29 cellular contexts compared by ENCODE assay signal in the genomic region with DNA sequence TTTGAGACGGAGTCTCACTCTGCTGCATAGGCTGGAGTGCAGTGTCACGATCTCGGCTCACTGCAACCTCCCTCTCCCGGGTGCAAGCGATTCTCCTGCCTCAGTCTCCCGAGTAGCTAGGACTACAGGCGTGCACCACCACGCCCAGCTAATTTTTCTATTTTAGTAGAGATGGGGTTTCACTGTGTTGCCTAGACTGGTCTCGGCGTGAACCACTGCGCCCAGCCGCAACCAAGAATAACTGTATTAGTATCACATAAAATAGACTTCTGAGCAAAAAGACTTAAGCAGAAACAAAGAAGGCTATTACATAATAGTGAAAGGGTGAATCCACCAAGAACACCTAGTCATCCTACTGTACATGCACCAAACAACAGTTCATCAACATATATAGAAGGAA.
"Had no signal": no experiment of that assay in that cellular context is flagged by ENCODE, and none has a peak within 500 bp of the region (broad histone marks: within the 10 kb centered on the region; RNA-seq: fewer than 3 reads in every experiment).

No MANE protein-coding gene starts in this region.

- H3K27ac Mint-ChIP-seq: activated CD4-positive, alpha-beta memory T cell treated with anti-CD3 and anti-CD28 coated beads, Interleukin-2, amount 10 ng/mL, durations not matched to agents 7 days and 5 days; activated CD4-positive, alpha-beta T cell treated with anti-CD3 and anti-CD28 coated beads, Interleukin-2, amount 10 ng/mL, durations not matched to agents 7 days and 5 days; activated naive CD4-positive, alpha-beta T cell treated with anti-CD3 and anti-CD28 coated beads, Interleukin-2, amount 10 ng/mL, durations not matched to agents 7 days and 5 days; activated naive CD4-positive, alpha-beta T cell treated with anti-CD3 and anti-CD28 coated beads, Interleukin-2, amount 50 U/mL, for 72 hours; activated T-cell treated with anti-CD3 and anti-CD28 coated beads, Interleukin-2, amount 50 U/mL, for 24 hours; activated T-cell treated with anti-CD3 and anti-CD28 coated beads, Interleukin-2, amount 50 U/mL, for 72 hours; dendritic cell treated with granulocyte-macrophage colony-stimulating factor and Interleukin-4, amounts not matched to agents 40 ng/mL and 50 ng/mL, for 4 days; WTC11 had no signal

- H3K36me3 Mint-ChIP-seq: activated naive CD4-positive, alpha-beta T cell treated with anti-CD3 and anti-CD28 coated beads, Interleukin-2, amount 10 ng/mL, durations not matched to agents 7 days and 5 days; activated naive CD4-positive, alpha-beta T cell treated with anti-CD3 and anti-CD28 coated beads, Interleukin-2, amount 50 U/mL, for 72 hours; activated naive CD8-positive, alpha-beta T cell treated with anti-CD3 and anti-CD28 coated beads, Interleukin-2, amount 10 ng/mL, durations not matched to agents 7 days and 5 days; WTC11 had no signal

- H3K9me3 ChIP-seq: ascending aorta had no signal

- DNase-seq: activated CD4-positive, alpha-beta memory T cell treated with anti-CD3 and anti-CD28 coated beads, Interleukin-2, amount 10 ng/mL, durations not matched to agents 7 days and 5 days; activated CD4-positive, alpha-beta T cell treated with anti-CD3 and anti-CD28 coated beads for 1 hour; activated CD4-positive, alpha-beta T cell treated with anti-CD3 and anti-CD28 coated beads for 4 hours; activated CD4-positive, alpha-beta T cell treated with anti-CD3 and anti-CD28 coated beads, Interleukin-2, amount 10 ng/mL, durations not matched to agents 7 days and 5 days; activated CD4-positive, alpha-beta T cell treated with anti-CD3 and anti-CD28 coated beads, Interleukin-2, amount 50 U/mL, for 4 hours; activated CD8-positive, alpha-beta memory T cell treated with anti-CD3 and anti-CD28 coated beads, Interleukin-2, amount 50 U/mL, for 48 hours; activated gamma-delta T cell; activated naive CD4-positive, alpha-beta T cell; activated naive CD4-positive, alpha-beta T cell treated with anti-CD3 and anti-CD28 coated beads, Interleukin-2, amount 10 ng/mL, durations not matched to agents 7 days and 5 days; activated naive CD8-positive, alpha-beta T cell treated with anti-CD3 and anti-CD28 coated beads, Interleukin-2, amount 10 ng/mL, durations not matched to agents 7 days and 5 days; activated T-cell treated with anti-CD3 and anti-CD28 coated beads for 4 hours; activated T-cell treated with anti-CD3 and anti-CD28 coated beads, Interleukin-2, amount 50 U/mL, for 24 hours; activated T-cell treated with anti-CD3 and anti-CD28 coated beads, Interleukin-2, amount 50 U/mL, for 72 hours; dorsolateral prefrontal cortex; effector CD4-positive, alpha-beta T cell; head of caudate nucleus; hippocampal formation; T-helper 2 cell had no signal

- H3K36me3 ChIP-seq: ascending aorta, brain microvascular endothelial cell had no signal

- H3K27ac ChIP-seq: ascending aorta, coronary artery, dorsolateral prefrontal cortex, VCaP had no signal

- H3K4me3 ChIP-seq: ascending aorta, coronary artery, dorsolateral prefrontal cortex had no signal

- ATAC-seq: activated naive CD4-positive, alpha-beta T cell treated with anti-CD3 and anti-CD28 coated beads, Interleukin-2, amount 50 U/mL, for 72 hours; activated T-cell treated with anti-CD3 and anti-CD28 coated beads, Interleukin-2, amount 50 U/mL, for 72 hours; WTC11 had no signal

- H3K27me3 Mint-ChIP-seq: activated naive CD4-positive, alpha-beta T cell treated with anti-CD3 and anti-CD28 coated beads, Interleukin-2, amount 10 ng/mL, durations not matched to agents 7 days and 5 days; dendritic cell treated with granulocyte-macrophage colony-stimulating factor and Interleukin-4, amounts not matched to agents 40 ng/mL and 50 ng/mL, for 4 days had no signal

- FAIRE-seq: bronchial epithelial cell, endometrium, frontal cortex had no signal

- H3K4me1 ChIP-seq: ascending aorta had no signal

- H3K4me3 Mint-ChIP-seq: activated CD4-positive, alpha-beta memory T cell treated with anti-CD3 and anti-CD28 coated beads, Interleukin-2, amount 10 ng/mL, durations not matched to agents 7 days and 5 days; activated CD4-positive, alpha-beta T cell treated with anti-CD3 and anti-CD28 coated beads, Interleukin-2, amount 10 ng/mL, durations not matched to agents 7 days and 5 days; activated naive CD4-positive, alpha-beta T cell treated with anti-CD3 and anti-CD28 coated beads, Interleukin-2, amount 10 ng/mL, durations not matched to agents 7 days and 5 days; activated naive CD8-positive, alpha-beta T cell treated with anti-CD3 and anti-CD28 coated beads, Interleukin-2, amount 10 ng/mL, durations not matched to agents 7 days and 5 days; activated T-cell treated with anti-CD3 and anti-CD28 coated beads, Interleukin-2, amount 50 U/mL, for 24 hours; activated T-cell treated with anti-CD3 and anti-CD28 coated beads, Interleukin-2, amount 50 U/mL, for 72 hours; central memory CD8-positive, alpha-beta T cell; dendritic cell treated with granulocyte-macrophage colony-stimulating factor and Interleukin-4, amounts not matched to agents 40 ng/mL and 50 ng/mL, for 4 days; WTC11 had no signal

- H3K9me3 Mint-ChIP-seq: activated CD4-positive, alpha-beta memory T cell treated with anti-CD3 and anti-CD28 coated beads, Interleukin-2, amount 10 ng/mL, durations not matched to agents 7 days and 5 days; activated CD4-positive, alpha-beta T cell treated with anti-CD3 and anti-CD28 coated beads, Interleukin-2, amount 10 ng/mL, durations not matched to agents 7 days and 5 days; activated naive CD4-positive, alpha-beta T cell treated with anti-CD3 and anti-CD28 coated beads, Interleukin-2, amount 10 ng/mL, durations not matched to agents 7 days and 5 days; activated naive CD4-positive, alpha-beta T cell treated with anti-CD3 and anti-CD28 coated beads, Interleukin-2, amount 50 U/mL, for 72 hours; activated naive CD8-positive, alpha-beta T cell treated with anti-CD3 and anti-CD28 coated beads, Interleukin-2, amount 10 ng/mL, durations not matched to agents 7 days and 5 days; activated T-cell treated with anti-CD3 and anti-CD28 coated beads, Interleukin-2, amount 50 U/mL, for 24 hours; activated T-cell treated with anti-CD3 and anti-CD28 coated beads, Interleukin-2, amount 50 U/mL, for 72 hours; central memory CD8-positive, alpha-beta T cell; dendritic cell treated with granulocyte-macrophage colony-stimulating factor and Interleukin-4, amounts not matched to agents 40 ng/mL and 50 ng/mL, for 4 days; WTC11 had no signal

- H3K4me1 Mint-ChIP-seq: activated CD4-positive, alpha-beta memory T cell treated with anti-CD3 and anti-CD28 coated beads, Interleukin-2, amount 10 ng/mL, durations not matched to agents 7 days and 5 days; activated CD4-positive, alpha-beta T cell treated with anti-CD3 and anti-CD28 coated beads, Interleukin-2, amount 10 ng/mL, durations not matched to agents 7 days and 5 days; central memory CD8-positive, alpha-beta T cell had no signal

- H3K27me3 ChIP-seq: ascending aorta, brain microvascular endothelial cell had no signal
